Comparison of ENCODE assay signal across 8 cellular contexts in genomic region chr4:165207431-165208321, GRCh38.
DNase-seq lines count a peak whose midpoint lies in the region; ATAC-seq and TF ChIP-seq lines count a peak whose summit lies in the region.

TSS of gene KLHL2 (plus strand) at chr4:165207561. CDS start at chr4:165207877, 316 bp downstream.

- peak within 1 kb of the TSS; percentile 57; the same call in 1 of the 2 replicates for H3K27ac ChIP-seq in WERI-Rb-1

- DNase-seq in NCI-H2081 (lab: John Stamatoyannopoulos, UW) (peak; percentile 66 to 78), NCI-H2081 treated with DMSO at 0.1 percent for 48 hours (lab: John Stamatoyannopoulos, UW) (no peak), NCI-H146 treated with DMSO at 0.1 percent for 48 hours (lab: John Stamatoyannopoulos, UW; ENCODE audit: unreplicated experiment) (peak; percentile 23), WERI-Rb-1 (peak; percentile 86), cardiac fibroblast (ENCODE audit: low read depth in 2 of 2) (peak; percentile 64 to 83), iris pigment epithelial cell (ENCODE audit: low read depth) (peak; percentile 79)
- peak; percentile 68 for DNase-seq in stimulated activated CD4-positive, alpha-beta T cell treated with anti-CD3 and anti-CD28 coated beads, Interleukin-12 subunit alpha, Interleukin-12 subunit beta, amount 100 ng/mL, for 4 hours

- ATAC-seq in HG02763 (IDR thresholded peaks at IDR 0.05; ENCODE audit: unreplicated experiment): peak; percentile 83

- TF ChIP-seq CTCF in WERI-Rb-1 (IDR thresholded peaks at IDR 0.05; ENCODE audit: low read depth, low read length): no peak
- no peak for TF ChIP-seq CTCF in cardiac fibroblast (IDR thresholded peaks at IDR 0.05; ENCODE audit: low read depth, low read length)

- no peaks in the 10 kb centered on the region for H3K27me3 ChIP-seq in WERI-Rb-1 (ENCODE audit: insufficient read depth, low read depth, severe bottlenecking)

- H3K9me3 ChIP-seq in WERI-Rb-1 (ENCODE audit: severe bottlenecking): no peaks in the 10 kb centered on the region

- no peaks in the 10 kb centered on the region for H3K36me3 ChIP-seq in WERI-Rb-1

- H3K4me3 ChIP-seq in WERI-Rb-1 (ENCODE audit: low read depth, low read length) (peak within 1 kb of the TSS; percentile 92), cardiac fibroblast (replicated peaks in 1 of 2; ENCODE audit: low read depth in 2 of 2, low read length in 2 of 2) (peak within 1 kb of the TSS; percentile 80 to 89)
